Comparison of ENCODE assay signal across 8 cellular contexts in the genomic region with DNA sequence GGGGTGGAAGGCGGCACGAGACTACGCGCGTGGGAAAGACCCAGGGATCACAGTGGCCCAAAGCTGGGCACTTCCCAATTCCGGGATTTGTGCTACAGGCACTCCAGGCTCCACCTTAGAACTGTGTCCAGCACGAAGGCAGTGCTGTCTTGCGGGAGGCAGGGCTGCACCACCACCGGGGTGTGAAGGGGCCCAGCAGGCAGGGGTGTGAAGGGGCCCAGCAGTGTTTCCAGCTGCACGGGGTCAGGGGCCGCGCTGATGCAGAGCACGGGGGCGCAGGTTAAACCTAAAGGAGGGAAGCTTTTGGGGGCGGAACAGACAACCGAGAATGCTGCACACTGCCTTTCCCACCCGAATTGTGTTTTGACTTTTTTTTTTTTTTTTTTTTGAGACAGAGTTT. TPM values are rescaled to one million over a fixed set of nuclear protein-coding genes. Genes with fewer than 3 reads are reported as not detected.
DNase-seq lines count a peak whose midpoint lies in the region; ATAC-seq, FAIRE-seq and TF ChIP-seq lines count a peak whose summit lies in the region.

No MANE protein-coding gene starts in this region.

- intact Hi-C loops in K562 (cut with micrococcal nuclease), result no loop called here
- intact Hi-C loops in natural killer cell (cut with micrococcal nuclease), result loop anchor here (2.0 kb wide), 1 partner anchor 52 kb away; the partner anchor contains the start of genes CCDC127 and SDHA

- H3K27ac Mint-ChIP-seq in natural killer cell, result peak overlapping the region; percentile 87 to 89

- H3K4me1 ChIP-seq in BLaER1 treated with 17β-estradiol and CSF1 and Interleukin-3, amounts not matched to agents 10 nM and 100 nM, result peaks cover 18 to 37% (median 31%) of the 10 kb centered on the region in 10 experiments
- H3K4me1 ChIP-seq in HUES6 (ENCODE audit: control insufficient read depth, insufficient read depth, low read length) (no peaks in the 10 kb centered on the region), K562 (replicated peaks in 1 of 2; ENCODE audit: control insufficient read depth in 2 of 2, insufficient read depth in 2 of 2, low read length in 2 of 2) (peaks cover 5 to 16% of the 10 kb centered on the region in 2 experiments; a peak in 4 of 5 replicates)

- TF ChIP-seq RAD21 in K562 (CRISPR knock-in tag; conservative IDR thresholded peaks at IDR 0.05 in 1 of 2, IDR thresholded peaks at IDR 0.05 in 1 of 2), result no peak

- no peaks in the 10 kb centered on the region for H3K36me3 Mint-ChIP-seq in natural killer cell

- no peaks in the 10 kb centered on the region for H3K27me3 Mint-ChIP-seq in natural killer cell (ENCODE audit: low read depth in 2 of 2)

- H4K20me1 ChIP-seq in BLaER1 treated with 17β-estradiol and CSF1 and Interleukin-3, amounts not matched to agents 10 nM and 100 nM, result peaks cover 12 to 28% (median 23%) of the 10 kb centered on the region in 11 experiments; a peak in 19 of 22 replicates
- H4K20me1 ChIP-seq in K562 (replicated peaks; ENCODE audit: control insufficient read depth, insufficient read depth, low read length), result peaks cover 9% of the 10 kb centered on the region

- in situ Hi-C loops in K562 (cut with MboI), result loop anchor here (5.0 kb wide), 1 partner anchor 1362 kb away; no protein-coding TSS in a partner anchor

- peaks cover 19 to 36% (median 27%) of the 10 kb centered on the region in 11 experiments for H3K36me3 ChIP-seq in BLaER1 treated with 17β-estradiol and CSF1 and Interleukin-3, amounts not matched to agents 10 nM and 100 nM
- H3K36me3 ChIP-seq in HUES6 (ENCODE audit: control insufficient read depth, insufficient read depth, low read length) (peaks cover 19% of the 10 kb centered on the region), K562 (ENCODE audit: control insufficient read depth, insufficient read depth, low read length) (peaks cover 24% of the 10 kb centered on the region)

- no TSS peak for BruUV-seq in K562 (replicated peaks; lab: Mats Ljungman, UMichigan)

- H3K4me1 Mint-ChIP-seq in natural killer cell, result peaks cover 28 to 44% of the 10 kb centered on the region in 2 donors

- peak overlapping the region in 10 of 11 experiments; percentile 82 to 97 (median 93); a peak in 16 of 22 replicates for H3K9ac ChIP-seq in BLaER1 treated with 17β-estradiol and CSF1 and Interleukin-3, amounts not matched to agents 10 nM and 100 nM
- peak overlapping the region; percentile 28 for H3K9ac ChIP-seq in HUES6 (ENCODE audit: low read length)
- H3K9ac ChIP-seq in K562 (ENCODE audit: insufficient read depth in 1 of 2, low read depth in 2 of 2, low read length in 2 of 2), result peak overlapping the region; percentile 90 to 92; a peak in 3 of 4 replicates

- peak overlapping the region; percentile 77 to 87 (median 82) for H3K4me2 ChIP-seq in BLaER1 treated with 17β-estradiol and CSF1 and Interleukin-3, amounts not matched to agents 10 nM and 100 nM
- peak overlapping the region; percentile 90 for H3K4me2 ChIP-seq in K562 (ENCODE audit: insufficient read depth, low read length)

- no peaks in the 10 kb centered on the region for H3K27me3 ChIP-seq in BLaER1 treated with 17β-estradiol and CSF1 and Interleukin-3, amounts not matched to agents 10 nM and 100 nM
- H3K27me3 ChIP-seq in HUES6 (ENCODE audit: control insufficient read depth, insufficient read depth, low read length), result no peaks in the 10 kb centered on the region
- H3K27me3 ChIP-seq in K562 (ENCODE audit: control insufficient read depth in 2 of 2, insufficient read depth in 2 of 2, low read length in 2 of 2), result no peaks in the 10 kb centered on the region

- H3K9me3 Mint-ChIP-seq in natural killer cell, result no peaks in the 10 kb centered on the region

- CTCF ChIA-PET in K562 (lab: Yijun Ruan, JAX; ENCODE audit: low intra/inter-chr PET ratio), result no interaction called here

- WGBS in K562 (ENCODE audit: insufficient coverage, low coverage, missing lambda C conversion rate), result 80% methylated on average over 15 of the region's 17 CpGs

- H2AFZ ChIP-seq in K562 (ENCODE audit: low read depth, low read length), result peak overlapping the region; percentile 97; the same call in 1 of the 2 replicates

- POLR2A ChIA-PET in K562 (lab: Yijun Ruan, JAX), result interaction anchor here (1.3 to 2.0 kb wide), 2 partner anchors 11 to 17 kb away, joined by 5 to 8 read pairs; no protein-coding TSS in a partner anchor

- no peak for FAIRE-seq in K562 (lab: Jason Lieb, UNC)

- H3K9me3 ChIP-seq in BLaER1 treated with 17β-estradiol and CSF1 and Interleukin-3, amounts not matched to agents 10 nM and 100 nM (replicated peaks in 1 of 11), result no peaks in the 10 kb centered on the region
- H3K9me3 ChIP-seq in HUES6 (ENCODE audit: control insufficient read depth, insufficient read depth, low read depth, low read length), result no peaks in the 10 kb centered on the region
- H3K9me3 ChIP-seq in K562 (replicated peaks; ENCODE audit: control insufficient read depth, insufficient read depth, low read depth, low read length), result no peaks in the 10 kb centered on the region

- H3K27ac ChIP-seq in BLaER1 treated with 17β-estradiol and CSF1 and Interleukin-3, amounts not matched to agents 10 nM and 100 nM, result peak overlapping the region in 9 of 11 experiments; percentile 85 to 94 (median 91); a peak in 11 of 22 replicates
- H3K27ac ChIP-seq in HUES6 (ENCODE audit: low read depth, low read length) (no peak overlapping the region), K562 (ENCODE audit: extremely low read depth, low read depth, low read length) (no peak overlapping the region)

- peaks cover 35% of the 10 kb centered on the region for H3K79me2 ChIP-seq in K562 (ENCODE audit: control insufficient read depth, insufficient read depth, low read length)

- peak overlapping the region; percentile 93 for H3K4me3 Mint-ChIP-seq in natural killer cell

- DNase-seq in K562 (ENCODE audit: extremely low read depth in 1 of 4, low spot score in 3 of 4) (peak in 1 of 4 experiments; percentile 20), natural killer cell (no peak), medulla oblongata (ENCODE audit: extremely low spot score) (no peak), EL (no peak), AML-193 (lab: John Stamatoyannopoulos, UW) (no peak)
- DNase-seq in stimulated activated CD4-positive, alpha-beta T cell treated with anti-CD3 and anti-CD28 coated beads, Interleukin-4, amount 100 ng/mL, for 24 hours, result no peak

- TF ChIP-seq EP300 in K562 (IDR thresholded peaks at IDR 0.05; ENCODE audit: low read length), result no peak

- ATAC-seq in K562, result no peak
- ATAC-seq in natural killer cell, result no peak

- TF ChIP-seq CTCF in K562 (IDR thresholded peaks at IDR 0.05 in 2 of 3, conservative IDR thresholded peaks at IDR 0.05 in 1 of 3; ENCODE audit: insufficient read depth in 2 of 3, low read depth in 1 of 3, low read length in 3 of 3) (no peak), natural killer cell (IDR thresholded peaks at IDR 0.05) (no peak)

- H3K9me1 ChIP-seq in K562 (ENCODE audit: control insufficient read depth, insufficient read depth, low read length), result no peaks in the 10 kb centered on the region

- peak overlapping the region; percentile 58 to 90 (median 78); a peak in 16 of 20 replicates for H3K4me3 ChIP-seq in BLaER1 treated with 17β-estradiol and CSF1 and Interleukin-3, amounts not matched to agents 10 nM and 100 nM
- H3K4me3 ChIP-seq in HUES6 (ENCODE audit: low read depth, low read length) (peak overlapping the region; percentile 51), K562 (peak overlapping the region; percentile 96)

- no peak for TF ChIP-seq POLR2A in K562 (conservative IDR thresholded peaks at IDR 0.05)

RNA-seq across cellular contexts. Expression of gene PDCD6, which starts 1.1 kb away (rescaled TPM):
- total RNA-seq in K562 (2011; cell fraction: chromatin; rRNA removed; ENCODE audit: low replicate concordance), result 308 and 309 TPM in 2 replicates
- total RNA-seq in K562 (2011; cell fraction: nucleolus; rRNA removed), result 184 and 199 TPM in 2 replicates
- total RNA-seq in K562 (2011; cell fraction: nucleoplasm; rRNA removed), result 242 and 272 TPM in 2 replicates
- 197 and 226 TPM in 2 replicates for total RNA-seq in K562 (2014; rRNA removed)
- total RNA-seq in K562 (2014; rRNA removed; fragmentation: Illumina TruSeq; extraction: Trizol), result 196 and 217 TPM in 2 replicates
- total RNA-seq in K562 (2015; rRNA removed; fragmentation: Illumina TruSeq; extraction: Trizol), result 187 and 193 TPM in 2 replicates
- total RNA-seq in K562 (2021), result 148 and 156 TPM in 2 replicates
- polyA plus RNA-seq in K562 (2011; rRNA removed), result 350 and 487 TPM in 2 replicates
- 426 and 451 TPM in 2 replicates for polyA plus RNA-seq in K562 (2011; cell fraction: cytosol; rRNA removed)
- 307 and 341 TPM in 2 replicates for polyA plus RNA-seq in K562 (2011; cell fraction: nucleus; rRNA removed)
- polyA plus RNA-seq in K562 (2012), result 174 and 212 TPM in 2 replicates
- 192 and 199 TPM in 2 replicates for polyA plus RNA-seq in K562 (2014; fragmentation: Illumina TruSeq; extraction: Trizol)
- 10 to 100 TPM; 36.4 to 50.0 TPM for polyA plus RNA-seq in K562 (2014; fragmentation: Nextera tagmentation; extraction: Ambion mirVana)
- 231 and 257 TPM in 2 replicates for polyA plus RNA-seq in K562 (2014; rRNA removed)
- 195 and 295 TPM in 2 replicates for polyA minus RNA-seq in K562 (2011; rRNA and poly(A)+ RNA removed)
- 84.1 and 88.1 TPM in 2 replicates for polyA minus RNA-seq in K562 (2011; cell fraction: cytosol; rRNA and poly(A)+ RNA removed)
- polyA minus RNA-seq in K562 (2011; cell fraction: nucleus; rRNA and poly(A)+ RNA removed), result 71.5 and 88.4 TPM in 2 replicates
- total RNA-seq in natural killer cell, result 10 to 100 TPM; 49.6 to 65.6 (median 57.7) TPM

RNA-seq across cellular contexts. Expression of gene AHRR, which starts 51.2 kb away (rescaled TPM):
- total RNA-seq in K562 (2011; cell fraction: chromatin; rRNA removed; ENCODE audit: low replicate concordance), result 2.8 and 5.5 TPM in 2 replicates
- 2.1 and 3.2 TPM in 2 replicates for total RNA-seq in K562 (2011; cell fraction: nucleolus; rRNA removed)
- total RNA-seq in K562 (2011; cell fraction: nucleoplasm; rRNA removed), result 0.99 and 1.4 TPM in 2 replicates
- 0.82 and 1.1 TPM in 2 replicates for total RNA-seq in K562 (2014; rRNA removed)
- 0.18 and 0.61 TPM in 2 replicates for total RNA-seq in K562 (2014; rRNA removed; fragmentation: Illumina TruSeq; extraction: Trizol)
- total RNA-seq in K562 (2015; rRNA removed; fragmentation: Illumina TruSeq; extraction: Trizol), result 1.2 TPM in 2 replicates
- 1.6 and 1.8 TPM in 2 replicates for total RNA-seq in K562 (2021)
- 0.68 and 1.3 TPM in 2 replicates for polyA plus RNA-seq in K562 (2011; rRNA removed)
- 0.88 and 1.8 TPM in 2 replicates for polyA plus RNA-seq in K562 (2011; cell fraction: cytosol; rRNA removed)
- polyA plus RNA-seq in K562 (2011; cell fraction: nucleus; rRNA removed), result 5.4 and 7.4 TPM in 2 replicates
- 1.6 and 4.2 TPM in 2 replicates for polyA plus RNA-seq in K562 (2012)
- 0.43 and 0.72 TPM in 2 replicates for polyA plus RNA-seq in K562 (2014; fragmentation: Illumina TruSeq; extraction: Trizol)
- under 1 TPM in 1 of 2 experiments, not detected in 1; 0.06 TPM for polyA plus RNA-seq in K562 (2014; fragmentation: Nextera tagmentation; extraction: Ambion mirVana)
- 0.89 and 1.8 TPM in 2 replicates for polyA plus RNA-seq in K562 (2014; rRNA removed)
- polyA minus RNA-seq in K562 (2011; rRNA and poly(A)+ RNA removed), result 0.15 and 0.91 TPM in 2 replicates
- polyA minus RNA-seq in K562 (2011; cell fraction: cytosol; rRNA and poly(A)+ RNA removed), result 0.76 and 1.3 TPM in 2 replicates
- 2.3 and 2.9 TPM in 2 replicates for polyA minus RNA-seq in K562 (2011; cell fraction: nucleus; rRNA and poly(A)+ RNA removed)
- 1 to 10 TPM in 2 of 3 donors, under 1 TPM in 1; 0.88 to 1.4 (median 1.2) TPM for total RNA-seq in natural killer cell

RNA-seq across cellular contexts. Expression of gene SDHA, which starts 52.2 kb away (rescaled TPM):
- 341 and 368 TPM in 2 replicates for total RNA-seq in K562 (2011; cell fraction: chromatin; rRNA removed; ENCODE audit: low replicate concordance)
- 192 and 207 TPM in 2 replicates for total RNA-seq in K562 (2011; cell fraction: nucleolus; rRNA removed)
- 270 and 283 TPM in 2 replicates for total RNA-seq in K562 (2011; cell fraction: nucleoplasm; rRNA removed)
- total RNA-seq in K562 (2014; rRNA removed), result 103 and 146 TPM in 2 replicates
- 130 TPM in 2 replicates for total RNA-seq in K562 (2014; rRNA removed; fragmentation: Illumina TruSeq; extraction: Trizol)
- total RNA-seq in K562 (2015; rRNA removed; fragmentation: Illumina TruSeq; extraction: Trizol), result 113 and 115 TPM in 2 replicates
- 185 and 191 TPM in 2 replicates for total RNA-seq in K562 (2021)
- polyA plus RNA-seq in K562 (2011; rRNA removed), result 130 and 203 TPM in 2 replicates
- polyA plus RNA-seq in K562 (2011; cell fraction: cytosol; rRNA removed), result 161 and 178 TPM in 2 replicates
- polyA plus RNA-seq in K562 (2011; cell fraction: nucleus; rRNA removed), result 237 and 251 TPM in 2 replicates
- 132 and 206 TPM in 2 replicates for polyA plus RNA-seq in K562 (2012)
- 146 and 152 TPM in 2 replicates for polyA plus RNA-seq in K562 (2014; fragmentation: Illumina TruSeq; extraction: Trizol)
- 100 to 1,000 TPM in 1 of 2 experiments, 10 to 100 TPM in 1; 82.9 to 136 TPM for polyA plus RNA-seq in K562 (2014; fragmentation: Nextera tagmentation; extraction: Ambion mirVana)
- 112 and 118 TPM in 2 replicates for polyA plus RNA-seq in K562 (2014; rRNA removed)
- 238 and 274 TPM in 2 replicates for polyA minus RNA-seq in K562 (2011; rRNA and poly(A)+ RNA removed)
- 120 and 160 TPM in 2 replicates for polyA minus RNA-seq in K562 (2011; cell fraction: cytosol; rRNA and poly(A)+ RNA removed)
- polyA minus RNA-seq in K562 (2011; cell fraction: nucleus; rRNA and poly(A)+ RNA removed), result 141 and 182 TPM in 2 replicates
- 100 to 1,000 TPM; 173 to 183 (median 173) TPM for total RNA-seq in natural killer cell

RNA-seq across cellular contexts. Expression of gene CCDC127, which starts 52.4 kb away (rescaled TPM):
- 14.4 and 16.8 TPM in 2 replicates for total RNA-seq in K562 (2011; cell fraction: chromatin; rRNA removed; ENCODE audit: low replicate concordance)
- total RNA-seq in K562 (2011; cell fraction: nucleolus; rRNA removed), result 9.2 and 9.5 TPM in 2 replicates
- 12.6 and 16.5 TPM in 2 replicates for total RNA-seq in K562 (2011; cell fraction: nucleoplasm; rRNA removed)
- total RNA-seq in K562 (2014; rRNA removed) (3.1 and 3.8 TPM in 2 replicates), K562 (2014; rRNA removed; fragmentation: Illumina TruSeq; extraction: Trizol) (3.2 and 3.6 TPM in 2 replicates), K562 (2015; rRNA removed; fragmentation: Illumina TruSeq; extraction: Trizol) (3.2 and 3.8 TPM in 2 replicates), K562 (2021) (4.3 and 4.5 TPM in 2 replicates), natural killer cell (1 to 10 TPM; 4.4 to 6.2 (median 5.4) TPM)
- polyA plus RNA-seq in K562 (2011; rRNA removed) (3.0 and 4.1 TPM in 2 replicates), K562 (2014; fragmentation: Illumina TruSeq; extraction: Trizol) (2.7 and 2.9 TPM in 2 replicates), K562 (2014; fragmentation: Nextera tagmentation; extraction: Ambion mirVana) (1 to 10 TPM; 4.4 to 4.5 TPM), K562 (2014; rRNA removed) (2.8 and 4.2 TPM in 2 replicates)
- 2.8 and 3.1 TPM in 2 replicates for polyA plus RNA-seq in K562 (2011; cell fraction: cytosol; rRNA removed)
- polyA plus RNA-seq in K562 (2011; cell fraction: nucleus; rRNA removed), result 4.0 and 4.3 TPM in 2 replicates
- polyA plus RNA-seq in K562 (2012), result 3.4 and 4.8 TPM in 2 replicates
- 3.9 and 4.0 TPM in 2 replicates for polyA minus RNA-seq in K562 (2011; rRNA and poly(A)+ RNA removed)
- 1.1 and 3.1 TPM in 2 replicates for polyA minus RNA-seq in K562 (2011; cell fraction: cytosol; rRNA and poly(A)+ RNA removed)
- polyA minus RNA-seq in K562 (2011; cell fraction: nucleus; rRNA and poly(A)+ RNA removed), result 6.7 and 9.2 TPM in 2 replicates

Comparison
In these comparisons a context has a peak if more than half of its experiments do, and no peak if none do; other contexts are left out.
1. H3K27ac ChIP-seq: peak in BLaER1 treated with 17β-estradiol and CSF1 and Interleukin-3, amounts not matched to agents 10 nM and 100 nM (9 of 11); none in HUES6 (single experiment) and K562 (single experiment).
2. H3K9ac ChIP-seq: peak in every context shown above with its lines; median percentile 93 in BLaER1 treated with 17β-estradiol and CSF1 and Interleukin-3, amounts not matched to agents 10 nM and 100 nM; 91 in K562; 28 in HUES6.
3. Peak in every context shown above with its lines, with median percentiles within 50 percentile points of each other: H3K4me3 ChIP-seq.